25 cellular contexts compared by ENCODE assay signal in genomic region chr19:9474975-9475374, GRCh38. TPM values are rescaled to one million over a fixed set of nuclear protein-coding genes. Genes with fewer than 3 reads are reported as not detected.
DNase-seq lines count a peak whose midpoint lies in the region; FAIRE-seq and TF ChIP-seq lines count a peak whose summit lies in the region.
"Had no signal": no experiment of that assay in that cellular context is flagged by ENCODE, and none has a peak within 500 bp of the region (broad histone marks: within the 10 kb centered on the region; RNA-seq: fewer than 3 reads in every experiment).

No MANE protein-coding gene starts in this region.

- H3K27ac Mint-ChIP-seq in T-helper 2 cell treated with Interferon-gamma antibody and Interleukin-4, amounts not matched to agents 5 μg/mL and 100 μg/mL, for 36 hours, result no peak overlapping the region
- H3K27ac Mint-ChIP-seq: CD14-positive monocyte; CD4-positive, alpha-beta T cell; CD8-positive, alpha-beta memory T cell; HFFc6 had no signal

- H3K27ac ChIP-seq in substantia nigra (ENCODE audit: low read depth, low read length, poor library complexity, severe bottlenecking), result no peak overlapping the region
- H3K27ac ChIP-seq: A549; BLaER1 treated with 17β-estradiol and CSF1 and Interleukin-3, amounts not matched to agents 10 nM and 100 nM had no signal

- no peaks in the 10 kb centered on the region for H3K27me3 ChIP-seq in bronchial epithelial cell (ENCODE audit: control insufficient read depth, insufficient read depth, low read length)
- H3K27me3 ChIP-seq: BE2C; BLaER1 treated with 17β-estradiol and CSF1 and Interleukin-3, amounts not matched to agents 10 nM and 100 nM had no signal

- H3K36me3 ChIP-seq in bronchial epithelial cell (ENCODE audit: control insufficient read depth, insufficient read depth, low read length), result no peaks in the 10 kb centered on the region
- H3K36me3 ChIP-seq: HAP-1 had no signal

- no peak for FAIRE-seq in bronchial epithelial cell (lab: Jason Lieb, UNC)
- FAIRE-seq: A549, G401.6, GM12892, H54 had no signal

- H3K4me1 Mint-ChIP-seq in T-helper 2 cell treated with Interferon-gamma antibody and Interleukin-4, amounts not matched to agents 5 μg/mL and 100 μg/mL, for 36 hours (ENCODE audit: low read depth), result no peaks in the 10 kb centered on the region
- H3K4me1 Mint-ChIP-seq: CD14-positive monocyte; CD8-positive, alpha-beta memory T cell had no signal

- H3K27me3 Mint-ChIP-seq in T-helper 2 cell treated with Interferon-gamma antibody and Interleukin-4, amounts not matched to agents 5 μg/mL and 100 μg/mL, for 36 hours (ENCODE audit: low read depth), result no peaks in the 10 kb centered on the region

- DNase-seq in NCI-H82 (lab: John Stamatoyannopoulos, UW) (peak; percentile 35), NCI-H82 treated with DMSO at 0.1 percent for 48 hours (lab: John Stamatoyannopoulos, UW; ENCODE audit: unreplicated experiment) (no peak), NCI-H524 treated with DMSO at 0.1 percent for 48 hours (lab: John Stamatoyannopoulos, UW) (peak; percentile 54), bronchial epithelial cell (ENCODE audit: low read depth) (peak; percentile 39), kidney tubule cell (ENCODE audit: low spot score) (peak; percentile 3), substantia nigra (lab: John Stamatoyannopoulos, UW) (no peak)
- no peak for DNase-seq in T-helper 2 cell treated with Interferon-gamma antibody and Interleukin-4, amounts not matched to agents 5 μg/mL and 100 μg/mL, for 36 hours (ENCODE audit: low spot score)
- DNase-seq in central memory CD4-positive, alpha-beta T cell, result no peak
- DNase-seq: 8988T; ACHN; AML-193; BE2C; CD4-positive, alpha-beta T cell; CD8-positive, alpha-beta memory T cell; DMS153; DND-41; GOT3; HFFc6 had no signal

- no peak for TF ChIP-seq CTCF in bronchial epithelial cell (IDR thresholded peaks at IDR 0.05; ENCODE audit: insufficient read depth, low read length, severe bottlenecking)

- no peaks in the 10 kb centered on the region for H3K36me3 Mint-ChIP-seq in T-helper 2 cell treated with Interferon-gamma antibody and Interleukin-4, amounts not matched to agents 5 μg/mL and 100 μg/mL, for 36 hours (ENCODE audit: low read depth)
- H3K36me3 Mint-ChIP-seq: CD14-positive monocyte had no signal

- H3K4me3 Mint-ChIP-seq in T-helper 2 cell treated with Interferon-gamma antibody and Interleukin-4, amounts not matched to agents 5 μg/mL and 100 μg/mL, for 36 hours, result no peak overlapping the region
- H3K4me3 Mint-ChIP-seq: CD14-positive monocyte; CD4-positive, alpha-beta T cell; CD8-positive, alpha-beta memory T cell; HFFc6 had no signal

- peaks cover 57% of the 10 kb centered on the region for H3K9me3 Mint-ChIP-seq in T-helper 2 cell treated with Interferon-gamma antibody and Interleukin-4, amounts not matched to agents 5 μg/mL and 100 μg/mL, for 36 hours

- H3K4me3 ChIP-seq in bronchial epithelial cell (ENCODE audit: low read depth, low read length), result no peak overlapping the region
- H3K4me3 ChIP-seq: A549; BLaER1 treated with 17β-estradiol and CSF1 and Interleukin-3, amounts not matched to agents 10 nM and 100 nM; HAP-1 had no signal

RNA-seq across cellular contexts. Expression of gene ZNF560, which starts 23.4 kb away (rescaled TPM):
- under 0.01 and 0.38 TPM in 2 replicates for total RNA-seq in bronchial epithelial cell
- total RNA-seq: CD4-positive, alpha-beta T cell; CD8-positive, alpha-beta memory T cell had no signal

RNA-seq across cellular contexts. Expression of gene ZNF266, which starts 39.6 kb away (rescaled TPM):
- total RNA-seq in bronchial epithelial cell, result 9.5 and 10.3 TPM in 2 replicates

Comparison
In these comparisons a context has a peak if more than half of its experiments do, and no peak if none do; other contexts are left out.
1. DNase-seq: peak in NCI-H82 (single experiment), NCI-H524 treated with DMSO at 0.1 percent for 48 hours (single experiment), bronchial epithelial cell (single experiment) and kidney tubule cell (single experiment); none in NCI-H82 treated with DMSO at 0.1 percent for 48 hours (single experiment), substantia nigra (0 of 49), T-helper 2 cell treated with Interferon-gamma antibody and Interleukin-4, amounts not matched to agents 5 μg/mL and 100 μg/mL, for 36 hours (single experiment) and central memory CD4-positive, alpha-beta T cell (single experiment).